8 cellular contexts compared by ENCODE assay signal in the genomic region with DNA sequence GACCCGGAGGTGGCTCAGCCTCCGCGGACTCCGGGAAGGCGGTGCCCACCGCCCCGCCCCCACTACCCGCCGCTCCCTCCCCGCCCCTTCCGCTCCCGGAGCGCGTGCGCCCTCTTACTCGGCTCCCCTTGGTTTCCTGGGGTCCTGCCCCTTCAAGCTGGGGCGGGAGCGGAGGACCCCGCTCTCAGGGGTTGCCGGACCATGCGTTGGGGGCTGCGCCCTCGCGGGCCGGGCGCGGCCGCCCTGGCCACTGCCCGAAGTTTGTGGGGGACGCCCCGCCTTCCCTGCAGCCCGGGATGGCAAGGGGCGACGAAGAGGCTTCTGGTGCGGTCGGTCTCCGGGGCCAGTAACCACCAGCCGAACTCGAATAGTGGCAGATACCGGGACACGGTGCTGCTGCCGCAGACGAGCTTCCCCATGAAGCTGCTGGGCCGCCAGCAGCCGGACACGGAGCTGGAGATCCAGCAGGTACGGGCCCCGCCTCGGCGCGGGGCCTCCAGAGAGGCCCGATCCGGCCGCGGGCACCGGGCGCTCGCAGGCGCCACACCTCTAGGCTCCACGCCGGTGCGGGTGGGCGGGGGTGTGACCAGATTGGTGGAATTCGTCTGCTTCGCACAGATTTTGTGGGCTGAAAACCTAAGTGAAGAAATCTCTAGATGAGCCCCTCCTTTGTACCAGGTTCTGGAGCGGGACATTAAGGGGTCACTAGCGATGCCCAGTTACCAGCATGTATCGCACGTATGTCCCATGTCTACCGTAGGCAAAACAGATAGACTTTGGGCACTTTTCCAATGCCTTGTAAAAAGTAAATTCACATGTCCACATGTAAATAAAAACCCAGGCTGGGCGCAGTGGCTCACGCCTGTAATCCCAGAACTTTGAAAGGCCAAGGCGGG.
DNase-seq lines count a peak whose midpoint lies in the region; ATAC-seq and TF ChIP-seq lines count a peak whose summit lies in the region.

A gene (plus strand): TSS at position 117 of the 896 bp plus-strand sequence. CDS start 85 bp downstream, at position 202.

- H3K4me1 ChIP-seq in ACC112 (ENCODE audit: control insufficient read depth, insufficient read depth, low read length, unreplicated experiment) = peaks cover 13% of the 10 kb centered on the region

- peak within 1 kb of the TSS; percentile 100 for H3K4me3 ChIP-seq in ACC112 (ENCODE audit: low read depth, low read length)
- peak within 1 kb of the TSS; percentile 93 for H3K4me3 ChIP-seq in choroid plexus epithelial cell (ENCODE audit: low read depth, low read length)

- no peaks in the 10 kb centered on the region for H3K27me3 ChIP-seq in ACC112 (ENCODE audit: insufficient read depth, low read length)
- no peaks in the 10 kb centered on the region for H3K27me3 ChIP-seq in layer of hippocampus (ENCODE audit: control insufficient read depth, insufficient read depth, low read length)

- peaks cover 20% of the 10 kb centered on the region for H3K79me2 ChIP-seq in ACC112 (ENCODE audit: control insufficient read depth, insufficient read depth, low read length, unreplicated experiment)

- TF ChIP-seq CTCF in choroid plexus epithelial cell (conservative IDR thresholded peaks at IDR 0.05; ENCODE audit: low read depth, low read length) = no peak

- H3K27ac ChIP-seq in ACC112 (ENCODE audit: low read depth, low read length) (peak within 1 kb of the TSS; percentile 45), layer of hippocampus (ENCODE audit: low read depth, low read length) (peak within 1 kb of the TSS; percentile 84)

- H2AFZ ChIP-seq in ACC112 (ENCODE audit: low read length, unreplicated experiment) = peak within 1 kb of the TSS; percentile 100

- ATAC-seq in GM18858 (IDR thresholded peaks at IDR 0.05; ENCODE audit: unreplicated experiment) = peak; percentile 32
- peak; percentile 57 for ATAC-seq in HG03095 (IDR thresholded peaks at IDR 0.05; ENCODE audit: unreplicated experiment)

- no peaks in the 10 kb centered on the region for H3K36me3 ChIP-seq in ACC112 (ENCODE audit: insufficient read depth, low read length)

- DNase-seq in NCI-H2227 treated with DMSO at 0.1 percent for 48 hours (lab: John Stamatoyannopoulos, UW) (peak; percentile 80), choroid plexus epithelial cell (ENCODE audit: low read depth) (peak; percentile 41)
- peak; percentile 87 to 89 for DNase-seq in activated CD4-positive, alpha-beta T cell treated with anti-CD3 and anti-CD28 coated beads for 24 hours (ENCODE audit: low read depth in 2 of 2)
- peak; percentile 90 to 95 for DNase-seq in stimulated activated CD4-positive, alpha-beta T cell treated with anti-CD3 and anti-CD28 coated beads, Interleukin-1b, Interleukin-23, amount 100 ng/mL, for 4 hours (ENCODE audit: low read depth in 2 of 2)

Comparison
In these comparisons a context has a peak if more than half of its experiments do, and no peak if none do; other contexts are left out.
1. Peak in every context shown above with its lines: DNase-seq, ATAC-seq, H3K4me3 ChIP-seq and H3K27ac ChIP-seq.
2. DNase-seq: peak in every context shown above with its lines; median percentile 92 in stimulated activated CD4-positive, alpha-beta T cell treated with anti-CD3 and anti-CD28 coated beads, Interleukin-1b, Interleukin-23, amount 100 ng/mL, for 4 hours; 88 in activated CD4-positive, alpha-beta T cell treated with anti-CD3 and anti-CD28 coated beads for 24 hours; 80 in NCI-H2227 treated with DMSO at 0.1 percent for 48 hours; 41 in choroid plexus epithelial cell.